Comparison of ENCODE assay signal across 20 cellular contexts in the genomic region with DNA sequence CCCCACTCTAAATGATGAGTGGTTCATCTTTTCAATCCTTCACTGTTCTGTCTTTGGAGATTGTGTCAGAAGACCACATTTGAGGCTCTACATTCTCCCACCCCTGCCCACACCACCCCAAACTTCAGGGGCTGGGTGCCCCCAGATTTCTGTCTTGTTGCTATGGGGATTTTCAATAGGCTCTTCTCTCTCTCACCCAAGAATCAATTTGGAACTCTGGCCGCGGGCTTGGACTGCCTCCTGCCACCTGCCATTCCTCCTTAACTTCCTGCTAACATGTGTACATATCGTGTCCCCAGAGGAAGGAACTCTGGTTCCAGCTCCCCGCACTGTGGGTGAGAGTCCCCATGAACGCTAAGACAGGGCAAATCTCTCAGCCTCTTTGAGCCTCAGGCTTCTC.
"Had no signal": no experiment of that assay in that cellular context is flagged by ENCODE, and none has a peak within 500 bp of the region (broad histone marks: within the 10 kb centered on the region; RNA-seq: fewer than 3 reads in every experiment).

No MANE protein-coding gene starts in this region.

- H3K27ac Mint-ChIP-seq: dendritic cell treated with granulocyte-macrophage colony-stimulating factor and Interleukin-4, amounts not matched to agents 40 ng/mL and 50 ng/mL, for 4 days; immature natural killer cell; nephron progenitor cell; stimulated activated naive B cell treated with anti-CD40 and anti-IgM and Interleukin-4, amounts not matched to agents 10 μg/mL and 1 μg/mL and 100 μg/mL, for 72 hours; stimulated activated naive CD8-positive, alpha-beta T cell treated with anti-CD3 and anti-CD28 coated beads, Interleukin-15, amount 100 ng/mL, for 72 hours had no signal

- H3K9me3 ChIP-seq: ovary, right atrium auricular region, sigmoid colon, testis, tibial nerve, upper lobe of right lung had no signal

- DNase-seq: erythroblast; foreskin keratinocyte; immature natural killer cell; kidney; left colon; mesendoderm; naive thymus-derived CD4-positive, alpha-beta T cell; nephron progenitor cell; ovary; sigmoid colon; stimulated activated CD4-positive, alpha-beta T cell treated with anti-CD3 and anti-CD28 coated beads, Interleukin-2, amount 100 ng/mL, for 24 hours; stimulated activated CD4-positive, alpha-beta T cell treated with anti-CD3 and anti-CD28 coated beads, Interleukin-4, amount 100 ng/mL, for 4 hours; stimulated activated naive B cell treated with anti-CD40 and anti-IgM and Interleukin-4, amounts not matched to agents 10 μg/mL and 1 μg/mL and 100 μg/mL, for 72 hours; stimulated activated naive CD8-positive, alpha-beta T cell treated with anti-CD3 and anti-CD28 coated beads, Interleukin-15, amount 100 ng/mL, for 72 hours; testis; upper lobe of right lung had no signal

- H3K36me3 Mint-ChIP-seq: immature natural killer cell; naive thymus-derived CD4-positive, alpha-beta T cell; stimulated activated naive B cell treated with anti-CD40 and anti-IgM and Interleukin-4, amounts not matched to agents 10 μg/mL and 1 μg/mL and 100 μg/mL, for 72 hours had no signal

- ATAC-seq: foreskin keratinocyte; left colon; stimulated activated naive B cell treated with anti-CD40 and anti-IgM and Interleukin-4, amounts not matched to agents 10 μg/mL and 1 μg/mL and 100 μg/mL, for 72 hours; stimulated activated naive CD8-positive, alpha-beta T cell treated with anti-CD3 and anti-CD28 coated beads, Interleukin-15, amount 100 ng/mL, for 72 hours; upper lobe of right lung had no signal

- H3K4me3 ChIP-seq: ovary, right atrium auricular region, sigmoid colon, skin epidermis, testis, tibial nerve, upper lobe of right lung had no signal

- H3K27ac ChIP-seq: foreskin keratinocyte, ovary, right atrium auricular region, sigmoid colon, skin epidermis, testis, tibial nerve, upper lobe of right lung had no signal

- H3K27me3 ChIP-seq: ovary, right atrium auricular region, sigmoid colon, testis had no signal

- H3K4me1 ChIP-seq: foreskin keratinocyte, right atrium auricular region, sigmoid colon, testis, tibial nerve, upper lobe of right lung had no signal

- H3K36me3 ChIP-seq: ovary, right atrium auricular region, sigmoid colon, tibial nerve, upper lobe of right lung had no signal

- H3K4me1 Mint-ChIP-seq: immature natural killer cell; stimulated activated naive B cell treated with anti-CD40 and anti-IgM and Interleukin-4, amounts not matched to agents 10 μg/mL and 1 μg/mL and 100 μg/mL, for 72 hours had no signal

- H3K4me3 Mint-ChIP-seq: dendritic cell treated with granulocyte-macrophage colony-stimulating factor and Interleukin-4, amounts not matched to agents 40 ng/mL and 50 ng/mL, for 4 days; immature natural killer cell; naive thymus-derived CD4-positive, alpha-beta T cell; nephron progenitor cell; stimulated activated naive B cell treated with anti-CD40 and anti-IgM and Interleukin-4, amounts not matched to agents 10 μg/mL and 1 μg/mL and 100 μg/mL, for 72 hours; stimulated activated naive CD8-positive, alpha-beta T cell treated with anti-CD3 and anti-CD28 coated beads, Interleukin-15, amount 100 ng/mL, for 72 hours had no signal

- H3K9me3 Mint-ChIP-seq: dendritic cell treated with granulocyte-macrophage colony-stimulating factor and Interleukin-4, amounts not matched to agents 40 ng/mL and 50 ng/mL, for 4 days; immature natural killer cell; naive thymus-derived CD4-positive, alpha-beta T cell; nephron progenitor cell; stimulated activated naive B cell treated with anti-CD40 and anti-IgM and Interleukin-4, amounts not matched to agents 10 μg/mL and 1 μg/mL and 100 μg/mL, for 72 hours; stimulated activated naive CD8-positive, alpha-beta T cell treated with anti-CD3 and anti-CD28 coated beads, Interleukin-15, amount 100 ng/mL, for 72 hours had no signal
